In genomic region chr1:2209400-2210083, GRCh38 we compare ENCODE assay signal across 13 cellular contexts. TPM values are rescaled to one million over a fixed set of nuclear protein-coding genes. Genes with fewer than 3 reads are reported as not detected.
A peak's percentile ranks its signal among the peaks of the same experiment; 100 is the strongest.
DNase-seq lines count a peak whose midpoint lies in the region; TF ChIP-seq lines count a peak whose summit lies in the region.
"Had no signal": no experiment of that assay in that cellular context is flagged by ENCODE, and none has a peak within 500 bp of the region (broad histone marks: within the 10 kb centered on the region; RNA-seq: fewer than 3 reads in every experiment).

No MANE protein-coding gene starts in this region.

- WGBS in mesenchymal stem cell = 82% methylated on average over 18 of the region's 18 CpGs
- 62 to 76% (median 65%) methylated on average over 5 to 18 of the region's 18 CpGs for whole genome bisulfite sequencing in stomach, 5 donors

- no peak overlapping the region for H2BK5ac ChIP-seq in mesenchymal stem cell (ENCODE audit: low read depth, low read length, poor library complexity, severe bottlenecking)

- DNase-seq in AG10803 (ENCODE audit: low read depth) (peak; percentile 12), breast epithelium (ENCODE audit: low spot score in 2 of 2) (no peak), mesenchymal stem cell (no peak), stomach (no peak), 8988T (no peak)
- no peak for DNase-seq in stimulated activated CD4-positive, alpha-beta T cell treated with anti-CD3 and anti-CD28 coated beads, Interleukin-4, amount 100 ng/mL, for 1 hour
- no peak for DNase-seq in activated naive CD4-positive, alpha-beta T cell treated with anti-CD3 and anti-CD28 coated beads for 36 hours
- no peak for DNase-seq in stimulated activated CD4-positive, alpha-beta T cell treated with anti-CD3 and anti-CD28 coated beads, Interleukin-15, amount 100 ng/mL, for 24 hours
- DNase-seq: activated CD4-positive, alpha-beta T cell treated with anti-CD3 and anti-CD28 coated beads for 36 hours; DND-41; MM.1S; T-helper 1 cell had no signal

- no peak overlapping the region for H3K18ac ChIP-seq in mesenchymal stem cell (ENCODE audit: low read depth in 1 of 2, low read length in 2 of 2)

- H4K91ac ChIP-seq in mesenchymal stem cell (ENCODE audit: low read length) = no peak overlapping the region

- H2BK15ac ChIP-seq in mesenchymal stem cell (ENCODE audit: low read depth, poor library complexity, severe bottlenecking) = no peak overlapping the region

- H3K27ac ChIP-seq in breast epithelium (peak overlapping the region; percentile 78 to 94), mesenchymal stem cell (ENCODE audit: low read length, poor library complexity, severe bottlenecking) (peak overlapping the region; percentile 11), stomach (peak overlapping the region; percentile 12 to 93 (median 89))

- no peak for TF ChIP-seq CTCF in AG10803 (conservative IDR thresholded peaks at IDR 0.05; ENCODE audit: low read length)
- no peak for TF ChIP-seq CTCF in breast epithelium (IDR thresholded peaks at IDR 0.05)
- no peak for TF ChIP-seq CTCF in stomach (IDR thresholded peaks at IDR 0.05)

- H2AFZ ChIP-seq in mesenchymal stem cell (ENCODE audit: low read depth, low read length) = no peak overlapping the region

- H2AK5ac ChIP-seq in mesenchymal stem cell (ENCODE audit: low read length, severe bottlenecking) = peak overlapping the region; percentile 76

- H3K23ac ChIP-seq in mesenchymal stem cell (ENCODE audit: low read length in 2 of 2) = no peak overlapping the region

- CTCF ChIA-PET in activated naive CD4-positive, alpha-beta T cell treated with anti-CD3 and anti-CD28 coated beads for 36 hours (lab: Charles Lee) = no interaction called here

- peaks cover 6% of the 10 kb centered on the region for H3K79me1 ChIP-seq in mesenchymal stem cell (replicated peaks; ENCODE audit: low read length, poor library complexity, severe bottlenecking)

- H3K27me3 Mint-ChIP-seq in activated naive CD4-positive, alpha-beta T cell treated with anti-CD3 and anti-CD28 coated beads for 36 hours (ENCODE audit: low read depth) = no peaks in the 10 kb centered on the region
- H3K27me3 Mint-ChIP-seq: activated CD4-positive, alpha-beta T cell treated with anti-CD3 and anti-CD28 coated beads for 36 hours; B cell had no signal

- H3K27me3 ChIP-seq in breast epithelium (no peaks in the 10 kb centered on the region), mesenchymal stem cell (ENCODE audit: control insufficient read depth in 1 of 2, insufficient read depth in 1 of 2, low read length in 2 of 2) (no peaks in the 10 kb centered on the region), stomach (no peaks in the 10 kb centered on the region)

- H3K27ac Mint-ChIP-seq in activated naive CD4-positive, alpha-beta T cell treated with anti-CD3 and anti-CD28 coated beads for 36 hours = no peak overlapping the region
- H3K27ac Mint-ChIP-seq: activated CD4-positive, alpha-beta T cell treated with anti-CD3 and anti-CD28 coated beads for 36 hours; B cell had no signal

- no peaks in the 10 kb centered on the region for H3K9me3 Mint-ChIP-seq in activated naive CD4-positive, alpha-beta T cell treated with anti-CD3 and anti-CD28 coated beads for 36 hours

- no peak overlapping the region for H3K14ac ChIP-seq in mesenchymal stem cell (ENCODE audit: low read length in 2 of 2)

- intact Hi-C loops in breast epithelium (cut with DNase I; ENCODE audit: low total_unique reads) = loop anchor here (5.0 kb wide), 1 partner anchor 183 kb away; the partner anchor contains the start of genes MORN1 and RER1
- intact Hi-C loops in stomach (cut with DNase I; ENCODE audit: low total_unique reads) = loop anchor here (10.0 kb wide), 1 partner anchor 95 kb away; no protein-coding TSS in a partner anchor
- intact Hi-C loops in activated naive CD4-positive, alpha-beta T cell treated with anti-CD3 and anti-CD28 coated beads for 36 hours (cut with micrococcal nuclease) = no loop called here

- H3K4me1 ChIP-seq in breast epithelium (peaks cover 33 to 35% of the 10 kb centered on the region in 2 donors), mesenchymal stem cell (ENCODE audit: control insufficient read depth, insufficient read depth, low read depth, low read length) (peaks cover 75% of the 10 kb centered on the region), stomach (peaks cover 64 to 88% (median 84%) of the 10 kb centered on the region in 4 donors)

- TF ChIP-seq EP300 in stomach (IDR thresholded peaks at IDR 0.05) = no peak

- H3K4me3 ChIP-seq in AG10803 (ENCODE audit: low read length) (no peak overlapping the region), breast epithelium (no peak overlapping the region), mesenchymal stem cell (ENCODE audit: insufficient read depth in 1 of 2, low read depth in 1 of 2, low read length in 2 of 2) (peak overlapping the region in 1 of 2 experiments; percentile 76), stomach (no peak overlapping the region)

- H2BK120ac ChIP-seq in mesenchymal stem cell (ENCODE audit: low read depth, low read length) = no peak overlapping the region

- H3K4me3 Mint-ChIP-seq in activated naive CD4-positive, alpha-beta T cell treated with anti-CD3 and anti-CD28 coated beads for 36 hours = no peak overlapping the region
- H3K4me3 Mint-ChIP-seq: activated CD4-positive, alpha-beta T cell treated with anti-CD3 and anti-CD28 coated beads for 36 hours; B cell had no signal

- peak overlapping the region in 1 of 2 experiments; percentile 10 for H2BK12ac ChIP-seq in mesenchymal stem cell (ENCODE audit: low read length in 2 of 2)

- H4K8ac ChIP-seq in mesenchymal stem cell (ENCODE audit: low read length) = no peak overlapping the region

- peak overlapping the region; percentile 90 for H3K9ac ChIP-seq in mesenchymal stem cell (ENCODE audit: low read length)

- no peaks in the 10 kb centered on the region for H3K36me3 Mint-ChIP-seq in activated naive CD4-positive, alpha-beta T cell treated with anti-CD3 and anti-CD28 coated beads for 36 hours (ENCODE audit: low read depth)

- H3K4ac ChIP-seq in mesenchymal stem cell (ENCODE audit: low read depth in 1 of 2, low read length in 2 of 2) = no peak overlapping the region

- peaks cover 8% of the 10 kb centered on the region for H3K4me1 Mint-ChIP-seq in activated naive CD4-positive, alpha-beta T cell treated with anti-CD3 and anti-CD28 coated beads for 36 hours (ENCODE audit: low read depth)

- no peaks in the 10 kb centered on the region for H3K36me3 ChIP-seq in breast epithelium
- H3K36me3 ChIP-seq in mesenchymal stem cell (ENCODE audit: control insufficient read depth in 1 of 2, insufficient read depth in 2 of 2, low read depth in 1 of 2, low read length in 2 of 2) = no peaks in the 10 kb centered on the region
- H3K36me3 ChIP-seq in stomach = no peaks in the 10 kb centered on the region

- H3K9me3 ChIP-seq in breast epithelium (no peaks in the 10 kb centered on the region), mesenchymal stem cell (ENCODE audit: control insufficient read depth, low read length) (no peaks in the 10 kb centered on the region), stomach (no peaks in the 10 kb centered on the region)

- TF ChIP-seq POLR2A in breast epithelium (IDR thresholded peaks at IDR 0.05) (no peak), stomach (IDR thresholded peaks at IDR 0.05) (no peak)

- H3K4me2 ChIP-seq in mesenchymal stem cell (ENCODE audit: low read length, poor library complexity, severe bottlenecking) = no peak overlapping the region

RNA-seq across cellular contexts. Expression of gene FAAP20, which starts 15.0 kb away (rescaled TPM):
- total RNA-seq in breast epithelium (10 to 100 TPM; 28.6 to 33.1 (median 29.9) TPM), stomach (100 to 1,000 TPM in 1 of 5 donors, 10 to 100 TPM in 3, 1 to 10 TPM in 1; 8.2 to 170 (median 25.8) TPM)
- 84.5 TPM for polyA plus RNA-seq in mesenchymal stem cell (2013, experiment 1 of 2)
- 86.1 TPM for polyA plus RNA-seq in mesenchymal stem cell (2013, experiment 2 of 2)
- polyA plus RNA-seq in stomach = 100 to 1,000 TPM in 2 of 3 donors, 10 to 100 TPM in 1; 91.3 to 120 (median 101) TPM
- 10 to 100 TPM; 48.2 to 54.4 TPM for total RNA-seq in activated naive CD4-positive, alpha-beta T cell treated with anti-CD3 and anti-CD28 coated beads for 36 hours

RNA-seq across cellular contexts. Expression of gene SKI, which starts 18.6 kb away (rescaled TPM):
- total RNA-seq in breast epithelium = 10 to 100 TPM; 22.1 to 33.8 (median 26.7) TPM
- polyA plus RNA-seq in mesenchymal stem cell (2013, experiment 1 of 2) = 43.3 TPM
- 44.2 TPM for polyA plus RNA-seq in mesenchymal stem cell (2013, experiment 2 of 2)
- total RNA-seq in stomach = 10 to 100 TPM; 18.7 to 84.0 (median 32.7) TPM
- polyA plus RNA-seq in stomach = 10 to 100 TPM in 2 of 3 donors, 1 to 10 TPM in 1; 7.4 to 14.8 (median 13.9) TPM
- 10 to 100 TPM; 25.5 to 26.3 TPM for total RNA-seq in activated naive CD4-positive, alpha-beta T cell treated with anti-CD3 and anti-CD28 coated beads for 36 hours

Comparison
In these comparisons a context has a peak if more than half of its experiments do, and no peak if none do; other contexts are left out.
1. H3K27ac ChIP-seq: peak in every context shown above with its lines; median percentile 89 in stomach; 86 in breast epithelium; 11 in mesenchymal stem cell.